ENCODE assay signal across 9 cellular contexts in the genomic region with DNA sequence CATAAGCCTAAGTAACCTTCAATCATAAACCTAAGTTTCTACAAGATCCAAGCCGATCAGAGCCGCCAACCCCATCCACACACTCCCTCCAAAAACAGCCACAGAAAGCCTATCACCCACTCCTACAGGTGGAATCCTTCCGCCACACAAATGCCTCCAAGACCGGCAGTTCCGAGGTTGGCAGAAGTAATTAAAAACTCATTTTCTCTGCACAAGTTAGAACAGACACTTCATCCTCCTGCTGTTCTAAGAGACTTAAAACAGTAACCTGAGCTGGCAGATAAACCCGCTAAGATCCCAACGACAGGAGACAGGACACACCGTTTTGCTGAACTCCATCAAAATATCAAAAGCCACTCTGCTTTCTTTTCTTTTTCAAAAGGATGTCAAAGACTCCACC. TPM values are rescaled to one million over a fixed set of nuclear protein-coding genes. Genes with fewer than 3 reads are reported as not detected.
DNase-seq lines count a peak whose midpoint lies in the region; ATAC-seq, FAIRE-seq and TF ChIP-seq lines count a peak whose summit lies in the region.
"Had no signal": no experiment of that assay in that cellular context is flagged by ENCODE, and none has a peak within 500 bp of the region (broad histone marks: within the 10 kb centered on the region; RNA-seq: fewer than 3 reads in every experiment).

No MANE protein-coding gene starts in this region.

- H3K9me3 ChIP-seq in HepG2 (ENCODE audit: low read length) (no peaks in the 10 kb centered on the region), tibial nerve (no peaks in the 10 kb centered on the region)

- no peak for TF ChIP-seq RAD21 in HepG2 (CRISPR knock-in tag; IDR thresholded peaks at IDR 0.05)

- H3K27ac Mint-ChIP-seq in activated naive CD4-positive, alpha-beta T cell treated with anti-CD3 and anti-CD28 coated beads, Interleukin-2, amount 50 U/mL, for 24 hours: no peak overlapping the region
- peak overlapping the region in 1 of 2 donors; percentile 68 for H3K27ac Mint-ChIP-seq in activated naive CD4-positive, alpha-beta T cell treated with anti-CD3 and anti-CD28 coated beads, Interleukin-2, amount 50 U/mL, for 72 hours
- H3K27ac Mint-ChIP-seq in activated naive CD8-positive, alpha-beta T cell treated with anti-CD3 and anti-CD28 coated beads for 36 hours: peak overlapping the region; percentile 60

- no peak for ATAC-seq in activated naive CD4-positive, alpha-beta T cell treated with anti-CD3 and anti-CD28 coated beads, Interleukin-2, amount 50 U/mL, for 72 hours
- no peak for ATAC-seq in HepG2
- ATAC-seq in GM18858 (IDR thresholded peaks at IDR 0.05; ENCODE audit: unreplicated experiment): no peak

- H3K36me3 Mint-ChIP-seq in activated naive CD4-positive, alpha-beta T cell treated with anti-CD3 and anti-CD28 coated beads, Interleukin-2, amount 50 U/mL, for 24 hours: peaks cover 38% of the 10 kb centered on the region
- peaks cover 47 to 63% of the 10 kb centered on the region in 2 donors for H3K36me3 Mint-ChIP-seq in activated naive CD4-positive, alpha-beta T cell treated with anti-CD3 and anti-CD28 coated beads, Interleukin-2, amount 50 U/mL, for 72 hours
- peaks cover 62% of the 10 kb centered on the region for H3K36me3 Mint-ChIP-seq in activated naive CD8-positive, alpha-beta T cell treated with anti-CD3 and anti-CD28 coated beads for 36 hours

- DNase-seq in activated naive CD4-positive, alpha-beta T cell treated with anti-CD3 and anti-CD28 coated beads, Interleukin-2, amount 50 U/mL, for 72 hours (ENCODE audit: low spot score in 2 of 2): no peak
- no peak for DNase-seq in activated naive CD8-positive, alpha-beta T cell treated with anti-CD3 and anti-CD28 coated beads for 36 hours
- DNase-seq in HepG2 (ENCODE audit: low spot score) (no peak), tibial nerve (ENCODE audit: low spot score in 2 of 2) (no peak), dermis blood vessel endothelial cell (no peak), NCI-H2081 (lab: John Stamatoyannopoulos, UW) (no peak)
- DNase-seq: T1000 had no signal

- FAIRE-seq in HepG2 (lab: Jason Lieb, UNC): no peak

- H3K27ac ChIP-seq in HepG2 (ENCODE audit: extremely low read length, insufficient read depth, low read length) (no peak overlapping the region), tibial nerve (peak overlapping the region in 3 of 4 donors; percentile 10 to 95 (median 36))

- H3K27me3 ChIP-seq in HepG2 (ENCODE audit: control insufficient read depth in 1 of 2, insufficient read depth in 2 of 2, low read length in 2 of 2) (no peaks in the 10 kb centered on the region; a peak in 1 of 5 replicates), tibial nerve (no peaks in the 10 kb centered on the region)

- TF ChIP-seq EP300 in HepG2 (IDR thresholded peaks at IDR 0.05; ENCODE audit: low read depth in 2 of 2, low read length in 2 of 2) (no peak), HepG2 (CRISPR knock-in tag; IDR thresholded peaks at IDR 0.05; ENCODE audit: borderline replicate concordance) (no peak), tibial nerve (IDR thresholded peaks at IDR 0.05) (no peak)

- no peaks in the 10 kb centered on the region for H3K9me3 Mint-ChIP-seq in activated naive CD4-positive, alpha-beta T cell treated with anti-CD3 and anti-CD28 coated beads, Interleukin-2, amount 50 U/mL, for 24 hours
- H3K9me3 Mint-ChIP-seq in activated naive CD4-positive, alpha-beta T cell treated with anti-CD3 and anti-CD28 coated beads, Interleukin-2, amount 50 U/mL, for 72 hours: no peaks in the 10 kb centered on the region
- peaks cover 4% of the 10 kb centered on the region for H3K9me3 Mint-ChIP-seq in activated naive CD8-positive, alpha-beta T cell treated with anti-CD3 and anti-CD28 coated beads for 36 hours

- TF ChIP-seq CTCF in HepG2 (CRISPR knock-in tag; IDR thresholded peaks at IDR 0.05): no peak
- TF ChIP-seq CTCF in tibial nerve (IDR thresholded peaks at IDR 0.05): no peak

- WGBS in HepG2 (ENCODE audit: low lambda C conversion rate): 93% methylated on average over 8 of the region's 8 CpGs
- 65 to 72% methylated on average over 8 of the region's 8 CpGs for WGBS in tibial nerve, 2 donors

- H3K4me3 ChIP-seq in HepG2 (replicated peaks in 1 of 3; ENCODE audit: insufficient read depth in 1 of 3, low read depth in 2 of 3, low read length in 3 of 3) (no peak overlapping the region), tibial nerve (peak overlapping the region in 2 of 4 donors; percentile 78 to 86)

- H3K4me1 ChIP-seq in HepG2 (ENCODE audit: insufficient read depth, low read length) (peaks cover 34% of the 10 kb centered on the region), tibial nerve (peaks cover 0 to 56% (median 24%) of the 10 kb centered on the region in 4 donors)

- peaks cover 7% of the 10 kb centered on the region for H3K79me2 ChIP-seq in HepG2 (ENCODE audit: insufficient read depth, low read length)

- peaks cover 13 to 43% of the 10 kb centered on the region in 2 experiments for H3K36me3 ChIP-seq in HepG2 (replicated peaks in 1 of 2; ENCODE audit: control insufficient read depth in 1 of 2, insufficient read depth in 2 of 2, low read length in 2 of 2)
- peaks cover 0 to 47% (median 5%) of the 10 kb centered on the region in 3 donors for H3K36me3 ChIP-seq in tibial nerve

- peak overlapping the region; percentile 24; the same call in 1 of the 2 replicates for H3K4me2 ChIP-seq in HepG2 (ENCODE audit: low read depth, low read length)

- no TSS peak for BruUV-seq in HepG2 (replicated peaks; lab: Mats Ljungman, UMichigan)

- peak overlapping the region; percentile 73 for H3K4me3 Mint-ChIP-seq in activated naive CD4-positive, alpha-beta T cell treated with anti-CD3 and anti-CD28 coated beads, Interleukin-2, amount 50 U/mL, for 24 hours
- H3K4me3 Mint-ChIP-seq in activated naive CD8-positive, alpha-beta T cell treated with anti-CD3 and anti-CD28 coated beads for 36 hours: peak overlapping the region; percentile 79

- CTCF ChIA-PET in HepG2 (lab: Yijun Ruan, JAX; ENCODE audit: low intra/inter-chr PET ratio, low total read pairs): interaction anchor here (1.7 kb wide), 1 partner anchor 92 kb away, joined by 5 read pairs; no protein-coding TSS in a partner anchor

- peaks cover 74% of the 10 kb centered on the region for H3K4me1 Mint-ChIP-seq in activated naive CD4-positive, alpha-beta T cell treated with anti-CD3 and anti-CD28 coated beads, Interleukin-2, amount 50 U/mL, for 24 hours
- H3K4me1 Mint-ChIP-seq in activated naive CD8-positive, alpha-beta T cell treated with anti-CD3 and anti-CD28 coated beads for 36 hours: peaks cover 73% of the 10 kb centered on the region

- H4K20me1 ChIP-seq in HepG2 (ENCODE audit: insufficient read depth, low read length): 0 out of 2 replicates have a peak, but pooled peaks cover 4% of the 10 kb centered on the region

- POLR2A ChIA-PET in HepG2 (lab: Yijun Ruan, JAX): no interaction called here

- intact Hi-C loops in HepG2 (cut with micrococcal nuclease; ENCODE audit: unreplicated experiment): no loop called here

- no peak overlapping the region for H2AFZ ChIP-seq in HepG2 (ENCODE audit: low read length)

- H3K27me3 Mint-ChIP-seq in activated naive CD4-positive, alpha-beta T cell treated with anti-CD3 and anti-CD28 coated beads, Interleukin-2, amount 50 U/mL, for 24 hours: no peaks in the 10 kb centered on the region
- H3K27me3 Mint-ChIP-seq in activated naive CD8-positive, alpha-beta T cell treated with anti-CD3 and anti-CD28 coated beads for 36 hours: no peaks in the 10 kb centered on the region

- no peak overlapping the region for H3K9ac ChIP-seq in HepG2 (ENCODE audit: insufficient read depth, low read depth, low read length)

- in situ Hi-C loops in HepG2 (cut with HindIII; ENCODE audit: extremely low pct_ligation_motif_present, low pct_unique_long_range_greater_than_20kb): no loop called here

- no peak for TF ChIP-seq POLR2A in HepG2 (IDR thresholded peaks at IDR 0.05; ENCODE audit: insufficient read depth in 1 of 2, low read depth in 2 of 2, low read length in 2 of 2)
- TF ChIP-seq POLR2A in tibial nerve (IDR thresholded peaks at IDR 0.05): no peak

TF ChIP-seq in HepG2, 621 proteins besides CTCF, POLR2A, EP300 and RAD21 (continues in another document):
- TF ChIP-seq ZNF557 (CRISPR knock-in tag; IDR thresholded peaks at IDR 0.05): no peak
- TF ChIP-seq HDAC2 (CRISPR knock-in tag; IDR thresholded peaks at IDR 0.05): no peak
- no peak for TF ChIP-seq PCBP1 (IDR thresholded peaks at IDR 0.05; ENCODE audit: borderline replicate concordance, low read depth, low read length)
- TF ChIP-seq CHD4 (IDR thresholded peaks at IDR 0.05; ENCODE audit: borderline replicate concordance, low read length): no peak
- TF ChIP-seq SKI (IDR thresholded peaks at IDR 0.05; ENCODE audit: partially characterized antibody): no peak
- no peak for TF ChIP-seq SYNCRIP (IDR thresholded peaks at IDR 0.05; ENCODE audit: insufficient read depth, low read depth, low read length)

RNA-seq across cellular contexts. Expression of a gene that starts 2.8 kb away (rescaled TPM):
- total RNA-seq in activated naive CD4-positive, alpha-beta T cell treated with anti-CD3 and anti-CD28 coated beads, Interleukin-2, amount 50 U/mL, for 72 hours: 10 to 100 TPM; 66.1 to 80.4 TPM
- total RNA-seq in activated naive CD8-positive, alpha-beta T cell treated with anti-CD3 and anti-CD28 coated beads for 36 hours: 10 to 100 TPM; 62.8 to 65.4 TPM
- total RNA-seq in HepG2 (2016; rRNA removed; fragmentation: Illumina TruSeq; extraction: Trizol) (7.5 and 8.5 TPM in 2 replicates), tibial nerve (10 to 100 TPM; 32.0 to 70.2 (median 60.3) TPM), dermis blood vessel endothelial cell (6.6 and 9.6 TPM in 2 replicates)
- total RNA-seq in HepG2 (2016; cell fraction: cytosol; rRNA removed; fragmentation: Illumina TruSeq; extraction: Trizol; ENCODE audit: low read depth): 2.4 and 2.6 TPM in 2 replicates
- 5.0 and 9.0 TPM in 2 replicates for total RNA-seq in HepG2 (2016; cell fraction: insoluble cytoplasmic fraction; rRNA removed; fragmentation: Illumina TruSeq; extraction: Trizol)
- total RNA-seq in HepG2 (2016; cell fraction: membrane; rRNA removed; fragmentation: Illumina TruSeq; extraction: Trizol): 6.8 and 7.0 TPM in 2 replicates
- total RNA-seq in HepG2 (2016; cell fraction: nucleus; rRNA removed; fragmentation: Illumina TruSeq; extraction: Trizol): 5.3 and 6.3 TPM in 2 replicates
- polyA plus RNA-seq in HepG2 (2011; rRNA removed): 17.6 and 19.0 TPM in 2 replicates
- 9.4 and 10.6 TPM in 2 replicates for polyA plus RNA-seq in HepG2 (2011; cell fraction: cytosol; rRNA removed)
- polyA plus RNA-seq in HepG2 (2011; cell fraction: nucleus; rRNA removed): 24.9 and 30.2 TPM in 2 replicates
- polyA plus RNA-seq in HepG2 (2012): 22.3 and 30.4 TPM in 2 replicates
- 6.1 and 8.0 TPM in 2 replicates for polyA plus RNA-seq in HepG2 (2016; cell fraction: cytosol; fragmentation: Illumina TruSeq; extraction: Trizol; ENCODE audit: low read depth)
- polyA plus RNA-seq in HepG2 (2016; cell fraction: insoluble cytoplasmic fraction; fragmentation: Illumina TruSeq; extraction: Trizol; ENCODE audit: low read depth): 20.5 and 26.0 TPM in 2 replicates
- polyA plus RNA-seq in HepG2 (2016; cell fraction: membrane; fragmentation: Illumina TruSeq; extraction: Trizol; ENCODE audit: low read depth): 15.7 and 18.4 TPM in 2 replicates
- polyA plus RNA-seq in HepG2 (2016; cell fraction: nucleus; fragmentation: Illumina TruSeq; extraction: Trizol; ENCODE audit: insufficient read depth, low read depth): 25.5 and 27.3 TPM in 2 replicates
- polyA minus RNA-seq in HepG2 (2011; rRNA and poly(A)+ RNA removed; ENCODE audit: low replicate concordance): 10.9 and 15.9 TPM in 2 replicates
- 6.2 and 9.2 TPM in 2 replicates for polyA minus RNA-seq in HepG2 (2011; cell fraction: cytosol; rRNA and poly(A)+ RNA removed)
- 6.8 and 9.6 TPM in 2 replicates for polyA minus RNA-seq in HepG2 (2011; cell fraction: nucleus; rRNA and poly(A)+ RNA removed)
